ENCODE assay signal across 22 cellular contexts in the genomic region with DNA sequence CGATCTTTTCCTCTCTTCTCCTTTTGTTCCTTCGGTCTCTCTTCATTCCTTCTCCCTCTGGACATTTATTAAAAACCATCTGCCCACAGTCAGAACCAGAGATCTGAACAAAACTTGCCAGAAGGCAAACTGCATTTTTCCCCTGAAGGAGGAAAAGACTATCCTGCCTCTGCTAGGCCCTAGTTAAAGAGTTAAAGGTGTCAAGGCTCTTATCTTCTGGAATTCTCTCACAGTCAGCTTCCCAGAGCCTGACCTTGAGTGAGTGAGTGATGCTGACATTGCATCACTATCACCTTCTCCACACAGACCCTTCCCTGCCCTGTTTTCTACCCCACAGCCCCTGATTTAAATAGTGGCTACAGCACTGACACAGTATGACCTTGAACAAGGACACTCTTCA. TPM values are rescaled to one million over a fixed set of nuclear protein-coding genes. Genes with fewer than 3 reads are reported as not detected.
"Had no signal": no experiment of that assay in that cellular context is flagged by ENCODE, and none has a peak within 500 bp of the region (broad histone marks: within the 10 kb centered on the region; RNA-seq: fewer than 3 reads in every experiment).

No MANE protein-coding gene starts in this region.

- H3K4me3 ChIP-seq: colonic mucosa, heart right ventricle, left lung, lung, pancreas, spleen, tibial artery, upper lobe of left lung had no signal

- FAIRE-seq: endothelial cell of umbilical vein, pancreas had no signal

- H3K27me3 ChIP-seq: colonic mucosa, left lung, pancreas, spleen, upper lobe of left lung had no signal

- H3K27ac ChIP-seq: colonic mucosa, heart right ventricle, left lung, pancreas, spleen, tibial artery, upper lobe of left lung had no signal

- H3K36me3 ChIP-seq: colonic mucosa, heart right ventricle, left lung, pancreas, spleen, tibial artery, upper lobe of left lung had no signal

- ATAC-seq: left lung; pancreas; sciatic nerve; stimulated activated memory B cell treated with anti-CD40 and anti-IgM and Interleukin-4, amounts not matched to agents 10 μg/mL and 1 μg/mL and 100 μg/mL, for 72 hours had no signal

- H3K9me3 ChIP-seq: colonic mucosa, left lung, pancreas, tibial artery, upper lobe of left lung had no signal

- DNase-seq: colonic mucosa; dermis blood vessel endothelial cell; erythroblast; foreskin melanocyte; heart right ventricle; left lung; mesenchymal stem cell; naive B cell; occipital lobe; pancreas; spleen; stimulated activated CD4-positive, alpha-beta T cell treated with anti-CD3 and anti-CD28 coated beads, Interleukin-15, amount 100 ng/mL, for 24 hours; stimulated activated CD4-positive, alpha-beta T cell treated with anti-CD3 and anti-CD28 coated beads, Interleukin-1b, Interleukin-23, amount 100 ng/mL, for 48 hours; stimulated activated CD4-positive, alpha-beta T cell treated with anti-CD3 and anti-CD28 coated beads, Interleukin-4, amount 100 ng/mL, for 24 hours; tibial artery; upper lobe of left lung had no signal

- H3K4me1 ChIP-seq: colonic mucosa, left lung, pancreas, spleen, tibial artery, upper lobe of left lung had no signal

RNA-seq across cellular contexts. Expression of a gene that starts 16.4 kb away (rescaled TPM):
- total RNA-seq: glomerular endothelial cell, skeletal muscle tissue had no signal
